8 cellular contexts compared by ENCODE assay signal in genomic region chr6:3023663-3024483, GRCh38. TPM values are rescaled to one million over a fixed set of nuclear protein-coding genes. Genes with fewer than 3 reads are reported as not detected.
DNase-seq lines count a peak whose midpoint lies in the region; ATAC-seq and TF ChIP-seq lines count a peak whose summit lies in the region.

No MANE protein-coding gene starts in this region.

- H3K36me3 ChIP-seq in BE2C = no peaks in the 10 kb centered on the region

- peaks cover 67% of the 10 kb centered on the region for H3K4me1 Mint-ChIP-seq in activated CD8-positive, alpha-beta memory T cell treated with anti-CD3 and anti-CD28 coated beads, Interleukin-2, amount 10 ng/mL, durations not matched to agents 7 days and 5 days

- H3K4me3 Mint-ChIP-seq in activated CD8-positive, alpha-beta memory T cell treated with anti-CD3 and anti-CD28 coated beads, Interleukin-2, amount 10 ng/mL, durations not matched to agents 7 days and 5 days = peak overlapping the region; percentile 79

- no peaks in the 10 kb centered on the region for H3K4me1 ChIP-seq in BE2C

- TF ChIP-seq CTCF in BE2C (IDR thresholded peaks at IDR 0.05; ENCODE audit: low read depth, low read length) = no peak

- DNase-seq in BE2C (peak; percentile 92), NOMO-1 treated with DMSO at 0.1 percent for 48 hours (lab: John Stamatoyannopoulos, UW; ENCODE audit: unreplicated experiment) (peak; percentile 96), erythroblast (lab: John Stamatoyannopoulos, UW) (peak; percentile 95 to 97), myocyte (ENCODE audit: low read depth) (peak; percentile 88)
- peak; percentile 96 for DNase-seq in activated CD8-positive, alpha-beta memory T cell treated with anti-CD3 and anti-CD28 coated beads, Interleukin-2, amount 10 ng/mL, durations not matched to agents 7 days and 5 days
- DNase-seq in stimulated activated CD8-positive, alpha-beta memory T cell treated with anti-CD3 and anti-CD28 coated beads, Interleukin-7, amount 100 ng/mL, for 48 hours (ENCODE audit: extremely low read depth in 1 of 2, low read depth in 1 of 2) = peak; percentile 73 to 90

- peak overlapping the region; percentile 72 for H3K4me3 ChIP-seq in BE2C (ENCODE audit: low read depth, low read length)

- no peaks in the 10 kb centered on the region; the same call in 1 of the 2 replicates for H3K9me3 ChIP-seq in BE2C

- H3K36me3 Mint-ChIP-seq in activated CD8-positive, alpha-beta memory T cell treated with anti-CD3 and anti-CD28 coated beads, Interleukin-2, amount 10 ng/mL, durations not matched to agents 7 days and 5 days = peaks cover 31% of the 10 kb centered on the region

- no peaks in the 10 kb centered on the region for H3K9me3 Mint-ChIP-seq in activated CD8-positive, alpha-beta memory T cell treated with anti-CD3 and anti-CD28 coated beads, Interleukin-2, amount 10 ng/mL, durations not matched to agents 7 days and 5 days (ENCODE audit: low read depth)

- CTCF ChIA-PET in activated CD8-positive, alpha-beta memory T cell treated with anti-CD3 and anti-CD28 coated beads, Interleukin-2, amount 10 ng/mL, durations not matched to agents 7 days and 5 days (lab: Charles Lee) = interaction anchor here (1.5 to 6.0 kb wide), 3 partner anchors 24 to 34 kb away, joined by 5 to 56 read pairs (median 7); partner anchors contain the start of gene NQO2

- peak; percentile 70 for ATAC-seq in HG03342 (IDR thresholded peaks at IDR 0.05; ENCODE audit: unreplicated experiment)
- ATAC-seq in activated CD8-positive, alpha-beta memory T cell treated with anti-CD3 and anti-CD28 coated beads, Interleukin-2, amount 10 ng/mL, durations not matched to agents 7 days and 5 days = peak; percentile 93

- peaks cover 5% of the 10 kb centered on the region for H3K27me3 Mint-ChIP-seq in activated CD8-positive, alpha-beta memory T cell treated with anti-CD3 and anti-CD28 coated beads, Interleukin-2, amount 10 ng/mL, durations not matched to agents 7 days and 5 days

- TF ChIP-seq POLR2A in GM19193 (IDR thresholded peaks at IDR 0.05; ENCODE audit: extremely low read depth, insufficient read depth, insufficient read length) (peak; percentile 68), erythroblast (IDR thresholded peaks at IDR 0.05; ENCODE audit: low read length) (peak; percentile 96)

- no peaks in the 10 kb centered on the region for H3K27me3 ChIP-seq in BE2C

- peak overlapping the region; percentile 90 for H3K27ac Mint-ChIP-seq in activated CD8-positive, alpha-beta memory T cell treated with anti-CD3 and anti-CD28 coated beads, Interleukin-2, amount 10 ng/mL, durations not matched to agents 7 days and 5 days

RNA-seq across cellular contexts. Expression of gene NQO2, which starts 24.2 kb away (rescaled TPM):
- polyA plus RNA-seq in BE2C (2012; ENCODE audit: insufficient read depth, insufficient read length, low read depth) = 19.9 TPM
- 10 to 100 TPM; 11.9 to 14.5 TPM for total RNA-seq in activated CD8-positive, alpha-beta memory T cell treated with anti-CD3 and anti-CD28 coated beads, Interleukin-2, amount 10 ng/mL, durations not matched to agents 7 days and 5 days
- total RNA-seq in myocyte = 25.8 and 26.3 TPM in 2 replicates
- polyA plus RNA-seq in myocyte (2012) = 45.4 TPM

RNA-seq across cellular contexts. Expression of gene RIPK1, which starts 44.4 kb away (rescaled TPM):
- polyA plus RNA-seq in BE2C (2012; ENCODE audit: insufficient read depth, insufficient read length, low read depth) = 7.4 TPM
- total RNA-seq in activated CD8-positive, alpha-beta memory T cell treated with anti-CD3 and anti-CD28 coated beads, Interleukin-2, amount 10 ng/mL, durations not matched to agents 7 days and 5 days = 10 to 100 TPM; 26.6 to 29.6 TPM
- total RNA-seq in myocyte = 8.9 and 9.8 TPM in 2 replicates
- 11.9 TPM for polyA plus RNA-seq in myocyte (2012)

RNA-seq across cellular contexts. Expression of gene SERPINB6, which starts 52.5 kb away (rescaled TPM):
- 58.5 TPM for polyA plus RNA-seq in BE2C (2012; ENCODE audit: insufficient read depth, insufficient read length, low read depth)
- 10 to 100 TPM; 55.2 to 56.0 TPM for total RNA-seq in activated CD8-positive, alpha-beta memory T cell treated with anti-CD3 and anti-CD28 coated beads, Interleukin-2, amount 10 ng/mL, durations not matched to agents 7 days and 5 days
- 128 and 137 TPM in 2 replicates for total RNA-seq in myocyte
- polyA plus RNA-seq in myocyte (2012) = 118 TPM

Comparison
In these comparisons a context has a peak if more than half of its experiments do, and no peak if none do; other contexts are left out.
1. Peak in every context shown above with its lines: DNase-seq, ATAC-seq and H3K4me3 ChIP-seq.